Comparison of ENCODE assay signal across 1 cellular context in the genomic region with DNA sequence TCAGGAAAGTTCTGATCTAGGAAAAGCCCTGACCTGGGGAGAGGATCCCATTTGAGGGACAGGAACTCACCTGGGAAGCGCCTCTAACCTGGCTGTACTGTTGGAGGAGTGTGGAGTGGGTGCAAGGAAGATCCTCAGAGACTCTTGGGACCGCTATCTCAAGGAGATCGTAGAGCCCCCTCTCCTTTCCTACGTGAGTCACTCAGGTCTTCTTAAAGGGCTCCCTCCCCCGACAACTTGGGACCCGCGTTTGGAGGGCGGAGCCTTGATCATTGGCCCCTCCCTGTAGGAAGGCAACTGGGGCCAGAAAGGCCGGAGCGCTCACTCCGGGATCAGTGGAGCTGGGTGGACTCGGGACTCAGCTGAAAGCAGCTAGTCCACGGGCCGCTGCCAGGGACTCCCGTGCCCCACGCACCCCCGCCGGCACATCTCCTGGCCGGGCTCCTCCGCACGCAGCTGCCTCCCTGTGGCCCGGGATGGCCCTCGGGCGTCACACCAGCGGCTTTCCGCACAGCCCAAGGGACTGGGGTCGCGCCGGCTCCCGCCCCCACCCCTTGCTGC.
A peak's percentile ranks its signal among the peaks of the same experiment; 100 is the strongest.
TF ChIP-seq lines count a peak whose summit lies in the region.

No MANE protein-coding gene starts in this region.

TF ChIP-seq in K562, 482 proteins besides CTCF, POLR2A, EP300 and RAD21 (continues in another document):
- TF ChIP-seq PCBP1 (IDR thresholded peaks at IDR 0.05; ENCODE audit: low read depth, low read length, poor library complexity, severe bottlenecking) (peak; percentile 23), FOSL1 (tag; conservative IDR thresholded peaks at IDR 0.05) (peak; percentile 33), PTBP1 (IDR thresholded peaks at IDR 0.05; ENCODE audit: low read depth, low read length) (no peak), KLF1 (tag; IDR thresholded peaks at IDR 0.05) (no peak), GTF2A2 (tag; IDR thresholded peaks at IDR 0.05) (no peak), ZBTB7A (IDR thresholded peaks at IDR 0.05; ENCODE audit: borderline replicate concordance, control insufficient read depth, low read depth, low read length) (peak; percentile 51; the same call in 1 of the 2 replicates), JUND (IDR thresholded peaks at IDR 0.05; ENCODE audit: borderline replicate concordance, low read depth, low read length) (peak; percentile 72), JUND (tag; IDR thresholded peaks at IDR 0.05; ENCODE audit: borderline replicate concordance, low read depth, low read length) (peak; percentile 38; the same call in 1 of the 3 replicates), HIVEP1 (CRISPR knock-in tag; IDR thresholded peaks at IDR 0.05) (no peak), PHF20 (IDR thresholded peaks at IDR 0.05; ENCODE audit: partially characterized antibody) (no peak), ZNF174 (CRISPR knock-in tag; IDR thresholded peaks at IDR 0.05) (no peak), ZNF175 (CRISPR knock-in tag; IDR thresholded peaks at IDR 0.05; ENCODE audit: low read depth) (no peak), SRF (CRISPR knock-in tag; IDR thresholded peaks at IDR 0.05) (0 out of 4 replicates have a peak, but pooled peaks of 1 of the 2 experiments have one; percentile 30), RBM14 (IDR thresholded peaks at IDR 0.05; ENCODE audit: borderline replicate concordance, insufficient read depth, low read depth, low read length) (no peak), ZNF707 (CRISPR knock-in tag; conservative IDR thresholded peaks at IDR 0.05) (no peak), ETV1 (tag; conservative IDR thresholded peaks at IDR 0.05; ENCODE audit: low read depth) (no peak), MEIS2 (IDR thresholded peaks at IDR 0.05; ENCODE audit: partially characterized antibody) (no peak), MAFF (IDR thresholded peaks at IDR 0.05; ENCODE audit: low read length) (no peak)
- TF ChIP-seq, protein P1, sequence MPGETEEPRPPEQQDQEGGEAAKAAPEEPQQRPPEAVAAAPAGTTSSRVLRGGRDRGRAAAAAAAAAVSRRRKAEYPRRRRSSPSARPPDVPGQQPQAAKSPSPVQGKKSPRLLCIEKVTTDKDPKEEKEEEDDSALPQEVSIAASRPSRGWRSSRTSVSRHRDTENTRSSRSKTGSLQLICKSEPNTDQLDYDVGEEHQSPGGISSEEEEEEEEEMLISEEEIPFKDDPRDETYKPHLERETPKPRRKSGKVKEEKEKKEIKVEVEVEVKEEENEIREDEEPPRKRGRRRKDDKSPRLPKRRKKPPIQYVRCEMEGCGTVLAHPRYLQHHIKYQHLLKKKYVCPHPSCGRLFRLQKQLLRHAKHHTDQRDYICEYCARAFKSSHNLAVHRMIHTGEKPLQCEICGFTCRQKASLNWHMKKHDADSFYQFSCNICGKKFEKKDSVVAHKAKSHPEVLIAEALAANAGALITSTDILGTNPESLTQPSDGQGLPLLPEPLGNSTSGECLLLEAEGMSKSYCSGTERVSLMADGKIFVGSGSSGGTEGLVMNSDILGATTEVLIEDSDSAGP (CRISPR knock-in tag; IDR thresholded peaks at IDR 0.05): 0 out of 2 replicates have a peak, but pooled peaks have one; percentile 35
- TF ChIP-seq, protein P2, sequence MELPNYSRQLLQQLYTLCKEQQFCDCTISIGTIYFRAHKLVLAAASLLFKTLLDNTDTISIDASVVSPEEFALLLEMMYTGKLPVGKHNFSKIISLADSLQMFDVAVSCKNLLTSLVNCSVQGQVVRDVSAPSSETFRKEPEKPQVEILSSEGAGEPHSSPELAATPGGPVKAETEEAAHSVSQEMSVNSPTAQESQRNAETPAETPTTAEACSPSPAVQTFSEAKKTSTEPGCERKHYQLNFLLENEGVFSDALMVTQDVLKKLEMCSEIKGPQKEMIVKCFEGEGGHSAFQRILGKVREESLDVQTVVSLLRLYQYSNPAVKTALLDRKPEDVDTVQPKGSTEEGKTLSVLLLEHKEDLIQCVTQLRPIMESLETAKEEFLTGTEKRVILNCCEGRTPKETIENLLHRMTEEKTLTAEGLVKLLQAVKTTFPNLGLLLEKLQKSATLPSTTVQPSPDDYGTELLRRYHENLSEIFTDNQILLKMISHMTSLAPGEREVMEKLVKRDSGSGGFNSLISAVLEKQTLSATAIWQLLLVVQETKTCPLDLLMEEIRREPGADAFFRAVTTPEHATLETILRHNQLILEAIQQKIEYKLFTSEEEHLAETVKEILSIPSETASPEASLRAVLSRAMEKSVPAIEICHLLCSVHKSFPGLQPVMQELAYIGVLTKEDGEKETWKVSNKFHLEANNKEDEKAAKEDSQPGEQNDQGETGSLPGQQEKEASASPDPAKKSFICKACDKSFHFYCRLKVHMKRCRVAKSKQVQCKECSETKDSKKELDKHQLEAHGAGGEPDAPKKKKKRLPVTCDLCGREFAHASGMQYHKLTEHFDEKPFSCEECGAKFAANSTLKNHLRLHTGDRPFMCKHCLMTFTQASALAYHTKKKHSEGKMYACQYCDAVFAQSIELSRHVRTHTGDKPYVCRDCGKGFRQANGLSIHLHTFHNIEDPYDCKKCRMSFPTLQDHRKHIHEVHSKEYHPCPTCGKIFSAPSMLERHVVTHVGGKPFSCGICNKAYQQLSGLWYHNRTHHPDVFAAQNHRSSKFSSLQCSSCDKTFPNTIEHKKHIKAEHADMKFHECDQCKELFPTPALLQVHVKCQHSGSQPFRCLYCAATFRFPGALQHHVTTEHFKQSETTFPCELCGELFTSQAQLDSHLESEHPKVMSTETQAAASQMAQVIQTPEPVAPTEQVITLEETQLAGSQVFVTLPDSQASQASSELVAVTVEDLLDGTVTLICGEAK (IDR thresholded peaks at IDR 0.05): 0 out of 2 replicates have a peak, but pooled peaks have one; percentile 12
- TF ChIP-seq, protein P2 (CRISPR knock-in tag; IDR thresholded peaks at IDR 0.05): no peak
- TF ChIP-seq, protein P3, sequence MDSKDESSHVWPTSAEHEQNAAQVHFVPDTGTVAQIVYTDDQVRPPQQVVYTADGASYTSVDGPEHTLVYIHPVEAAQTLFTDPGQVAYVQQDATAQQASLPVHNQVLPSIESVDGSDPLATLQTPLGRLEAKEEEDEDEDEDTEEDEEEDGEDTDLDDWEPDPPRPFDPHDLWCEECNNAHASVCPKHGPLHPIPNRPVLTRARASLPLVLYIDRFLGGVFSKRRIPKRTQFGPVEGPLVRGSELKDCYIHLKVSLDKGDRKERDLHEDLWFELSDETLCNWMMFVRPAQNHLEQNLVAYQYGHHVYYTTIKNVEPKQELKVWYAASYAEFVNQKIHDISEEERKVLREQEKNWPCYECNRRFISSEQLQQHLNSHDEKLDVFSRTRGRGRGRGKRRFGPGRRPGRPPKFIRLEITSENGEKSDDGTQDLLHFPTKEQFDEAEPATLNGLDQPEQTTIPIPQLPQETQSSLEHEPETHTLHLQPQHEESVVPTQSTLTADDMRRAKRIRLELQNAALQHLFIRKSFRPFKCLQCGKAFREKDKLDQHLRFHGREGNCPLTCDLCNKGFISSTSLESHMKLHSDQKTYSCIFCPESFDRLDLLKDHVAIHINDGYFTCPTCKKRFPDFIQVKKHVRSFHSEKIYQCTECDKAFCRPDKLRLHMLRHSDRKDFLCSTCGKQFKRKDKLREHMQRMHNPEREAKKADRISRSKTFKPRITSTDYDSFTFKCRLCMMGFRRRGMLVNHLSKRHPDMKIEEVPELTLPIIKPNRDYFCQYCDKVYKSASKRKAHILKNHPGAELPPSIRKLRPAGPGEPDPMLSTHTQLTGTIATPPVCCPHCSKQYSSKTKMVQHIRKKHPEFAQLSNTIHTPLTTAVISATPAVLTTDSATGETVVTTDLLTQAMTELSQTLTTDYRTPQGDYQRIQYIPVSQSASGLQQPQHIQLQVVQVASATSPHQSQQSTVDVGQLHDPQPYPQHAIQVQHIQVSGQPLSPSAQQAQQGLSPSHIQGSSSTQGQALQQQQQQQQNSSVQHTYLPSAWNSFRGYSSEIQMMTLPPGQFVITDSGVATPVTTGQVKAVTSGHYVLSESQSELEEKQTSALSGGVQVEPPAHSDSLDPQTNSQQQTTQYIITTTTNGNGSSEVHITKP (IDR thresholded peaks at IDR 0.05; ENCODE audit: partially characterized antibody): peak; percentile 49
- TF ChIP-seq, protein P4, sequence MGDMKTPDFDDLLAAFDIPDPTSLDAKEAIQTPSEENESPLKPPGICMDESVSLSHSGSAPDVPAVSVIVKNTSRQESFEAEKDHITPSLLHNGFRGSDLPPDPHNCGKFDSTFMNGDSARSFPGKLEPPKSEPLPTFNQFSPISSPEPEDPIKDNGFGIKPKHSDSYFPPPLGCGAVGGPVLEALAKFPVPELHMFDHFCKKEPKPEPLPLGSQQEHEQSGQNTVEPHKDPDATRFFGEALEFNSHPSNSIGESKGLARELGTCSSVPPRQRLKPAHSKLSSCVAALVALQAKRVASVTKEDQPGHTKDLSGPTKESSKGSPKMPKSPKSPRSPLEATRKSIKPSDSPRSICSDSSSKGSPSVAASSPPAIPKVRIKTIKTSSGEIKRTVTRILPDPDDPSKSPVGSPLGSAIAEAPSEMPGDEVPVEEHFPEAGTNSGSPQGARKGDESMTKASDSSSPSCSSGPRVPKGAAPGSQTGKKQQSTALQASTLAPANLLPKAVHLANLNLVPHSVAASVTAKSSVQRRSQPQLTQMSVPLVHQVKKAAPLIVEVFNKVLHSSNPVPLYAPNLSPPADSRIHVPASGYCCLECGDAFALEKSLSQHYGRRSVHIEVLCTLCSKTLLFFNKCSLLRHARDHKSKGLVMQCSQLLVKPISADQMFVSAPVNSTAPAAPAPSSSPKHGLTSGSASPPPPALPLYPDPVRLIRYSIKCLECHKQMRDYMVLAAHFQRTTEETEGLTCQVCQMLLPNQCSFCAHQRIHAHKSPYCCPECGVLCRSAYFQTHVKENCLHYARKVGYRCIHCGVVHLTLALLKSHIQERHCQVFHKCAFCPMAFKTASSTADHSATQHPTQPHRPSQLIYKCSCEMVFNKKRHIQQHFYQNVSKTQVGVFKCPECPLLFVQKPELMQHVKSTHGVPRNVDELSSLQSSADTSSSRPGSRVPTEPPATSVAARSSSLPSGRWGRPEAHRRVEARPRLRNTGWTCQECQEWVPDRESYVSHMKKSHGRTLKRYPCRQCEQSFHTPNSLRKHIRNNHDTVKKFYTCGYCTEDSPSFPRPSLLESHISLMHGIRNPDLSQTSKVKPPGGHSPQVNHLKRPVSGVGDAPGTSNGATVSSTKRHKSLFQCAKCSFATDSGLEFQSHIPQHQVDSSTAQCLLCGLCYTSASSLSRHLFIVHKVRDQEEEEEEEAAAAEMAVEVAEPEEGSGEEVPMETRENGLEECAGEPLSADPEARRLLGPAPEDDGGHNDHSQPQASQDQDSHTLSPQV (IDR thresholded peaks at IDR 0.05): no peak
- TF ChIP-seq, protein P5, sequence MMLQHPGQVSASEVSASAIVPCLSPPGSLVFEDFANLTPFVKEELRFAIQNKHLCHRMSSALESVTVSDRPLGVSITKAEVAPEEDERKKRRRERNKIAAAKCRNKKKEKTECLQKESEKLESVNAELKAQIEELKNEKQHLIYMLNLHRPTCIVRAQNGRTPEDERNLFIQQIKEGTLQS (IDR thresholded peaks at IDR 0.05): peak; percentile 44; the same call in 1 of the 2 replicates
- TF ChIP-seq, protein P5 (CRISPR knock-in tag; conservative IDR thresholded peaks at IDR 0.05): no peak
- TF ChIP-seq, protein P6, sequence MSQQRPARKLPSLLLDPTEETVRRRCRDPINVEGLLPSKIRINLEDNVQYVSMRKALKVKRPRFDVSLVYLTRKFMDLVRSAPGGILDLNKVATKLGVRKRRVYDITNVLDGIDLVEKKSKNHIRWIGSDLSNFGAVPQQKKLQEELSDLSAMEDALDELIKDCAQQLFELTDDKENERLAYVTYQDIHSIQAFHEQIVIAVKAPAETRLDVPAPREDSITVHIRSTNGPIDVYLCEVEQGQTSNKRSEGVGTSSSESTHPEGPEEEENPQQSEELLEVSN (IDR thresholded peaks at IDR 0.05; ENCODE audit: borderline replicate concordance in 1 of 2, extremely low read depth in 1 of 2, insufficient read depth in 1 of 2, insufficient read length in 1 of 2, low read depth in 1 of 2, low read length in 1 of 2, poor library complexity in 1 of 2, severe bottlenecking in 1 of 2): no peak
- TF ChIP-seq, protein P7, sequence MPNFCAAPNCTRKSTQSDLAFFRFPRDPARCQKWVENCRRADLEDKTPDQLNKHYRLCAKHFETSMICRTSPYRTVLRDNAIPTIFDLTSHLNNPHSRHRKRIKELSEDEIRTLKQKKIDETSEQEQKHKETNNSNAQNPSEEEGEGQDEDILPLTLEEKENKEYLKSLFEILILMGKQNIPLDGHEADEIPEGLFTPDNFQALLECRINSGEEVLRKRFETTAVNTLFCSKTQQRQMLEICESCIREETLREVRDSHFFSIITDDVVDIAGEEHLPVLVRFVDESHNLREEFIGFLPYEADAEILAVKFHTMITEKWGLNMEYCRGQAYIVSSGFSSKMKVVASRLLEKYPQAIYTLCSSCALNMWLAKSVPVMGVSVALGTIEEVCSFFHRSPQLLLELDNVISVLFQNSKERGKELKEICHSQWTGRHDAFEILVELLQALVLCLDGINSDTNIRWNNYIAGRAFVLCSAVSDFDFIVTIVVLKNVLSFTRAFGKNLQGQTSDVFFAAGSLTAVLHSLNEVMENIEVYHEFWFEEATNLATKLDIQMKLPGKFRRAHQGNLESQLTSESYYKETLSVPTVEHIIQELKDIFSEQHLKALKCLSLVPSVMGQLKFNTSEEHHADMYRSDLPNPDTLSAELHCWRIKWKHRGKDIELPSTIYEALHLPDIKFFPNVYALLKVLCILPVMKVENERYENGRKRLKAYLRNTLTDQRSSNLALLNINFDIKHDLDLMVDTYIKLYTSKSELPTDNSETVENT (CRISPR knock-in tag; IDR thresholded peaks at IDR 0.05): no peak
